Comparison of ENCODE assay signal across 35 cellular contexts in genomic region chr3:109387241-109387640, GRCh38. TPM values are rescaled to one million over a fixed set of nuclear protein-coding genes. Genes with fewer than 3 reads are reported as not detected.
"Had no signal": no experiment of that assay in that cellular context is flagged by ENCODE, and none has a peak within 500 bp of the region (broad histone marks: within the 10 kb centered on the region; RNA-seq: fewer than 3 reads in every experiment).

No MANE protein-coding gene starts in this region.

- H3K9me3 ChIP-seq: adrenal gland, body of pancreas, MG63 had no signal

- H3K36me3 Mint-ChIP-seq: activated naive CD4-positive, alpha-beta T cell treated with anti-CD3 and anti-CD28 coated beads, Interleukin-2, amount 50 U/mL, for 72 hours had no signal

- H3K27ac Mint-ChIP-seq: activated CD4-positive, alpha-beta T cell treated with anti-CD3 and anti-CD28 coated beads for 36 hours; activated CD4-positive, alpha-beta T cell treated with anti-CD3 and anti-CD28 coated beads, Interleukin-2, amount 10 ng/mL, durations not matched to agents 7 days and 5 days; activated CD8-positive, alpha-beta T cell treated with anti-CD3 and anti-CD28 coated beads, Interleukin-2, amount 10 ng/mL, durations not matched to agents 7 days and 5 days; activated naive CD4-positive, alpha-beta T cell treated with anti-CD3 and anti-CD28 coated beads for 36 hours; activated naive CD4-positive, alpha-beta T cell treated with anti-CD3 and anti-CD28 coated beads, Interleukin-2, amount 50 U/mL, for 72 hours; activated T-cell treated with anti-CD3 and anti-CD28 coated beads, Interleukin-2, amount 50 U/mL, for 24 hours; T-helper 1 cell treated with Interleukin-12 subunit alpha and Interleukin-12 subunit beta and Interleukin-4 antibody, amounts not matched to agents 30 μg/mL and 1 μg/mL, for 36 hours; T-helper 2 cell treated with Interferon-gamma antibody and Interleukin-4, amounts not matched to agents 5 μg/mL and 100 μg/mL, for 36 hours had no signal

- H3K4me2 ChIP-seq: PC-9 had no signal

- H3K9me3 Mint-ChIP-seq: activated CD4-positive, alpha-beta T cell treated with anti-CD3 and anti-CD28 coated beads, Interleukin-2, amount 10 ng/mL, durations not matched to agents 7 days and 5 days; activated naive CD4-positive, alpha-beta T cell treated with anti-CD3 and anti-CD28 coated beads for 36 hours; activated naive CD4-positive, alpha-beta T cell treated with anti-CD3 and anti-CD28 coated beads, Interleukin-2, amount 50 U/mL, for 72 hours; activated T-cell treated with anti-CD3 and anti-CD28 coated beads, Interleukin-2, amount 50 U/mL, for 24 hours; T-helper 1 cell treated with Interleukin-12 subunit alpha and Interleukin-12 subunit beta and Interleukin-4 antibody, amounts not matched to agents 30 μg/mL and 1 μg/mL, for 36 hours; T-helper 2 cell treated with Interferon-gamma antibody and Interleukin-4, amounts not matched to agents 5 μg/mL and 100 μg/mL, for 36 hours had no signal

- H3K4me3 Mint-ChIP-seq: activated CD4-positive, alpha-beta T cell treated with anti-CD3 and anti-CD28 coated beads for 36 hours; activated CD4-positive, alpha-beta T cell treated with anti-CD3 and anti-CD28 coated beads, Interleukin-2, amount 10 ng/mL, durations not matched to agents 7 days and 5 days; activated CD8-positive, alpha-beta T cell treated with anti-CD3 and anti-CD28 coated beads, Interleukin-2, amount 10 ng/mL, durations not matched to agents 7 days and 5 days; activated naive CD4-positive, alpha-beta T cell treated with anti-CD3 and anti-CD28 coated beads for 36 hours; activated T-cell treated with anti-CD3 and anti-CD28 coated beads, Interleukin-2, amount 50 U/mL, for 24 hours; T-helper 1 cell treated with Interleukin-12 subunit alpha and Interleukin-12 subunit beta and Interleukin-4 antibody, amounts not matched to agents 30 μg/mL and 1 μg/mL, for 36 hours; T-helper 2 cell treated with Interferon-gamma antibody and Interleukin-4, amounts not matched to agents 5 μg/mL and 100 μg/mL, for 36 hours had no signal

- H3K4me1 ChIP-seq: adrenal gland, body of pancreas had no signal

- H3K4me3 ChIP-seq: adrenal gland, body of pancreas, K562, MG63, PC-9 had no signal

- H2AFZ ChIP-seq: PC-9 had no signal

- H3K36me3 ChIP-seq: adrenal gland, MG63 had no signal

- H3K27ac ChIP-seq: adrenal gland, body of pancreas, PC-9 had no signal

- H3K27me3 Mint-ChIP-seq: activated CD4-positive, alpha-beta T cell treated with anti-CD3 and anti-CD28 coated beads for 36 hours; activated CD4-positive, alpha-beta T cell treated with anti-CD3 and anti-CD28 coated beads, Interleukin-2, amount 10 ng/mL, durations not matched to agents 7 days and 5 days had no signal

- FAIRE-seq: astrocyte, bronchial epithelial cell, K562, RCC 7860, TTC549 had no signal

- DNase-seq: activated CD4-positive, alpha-beta T cell treated with anti-CD3 and anti-CD28 coated beads for 36 hours; activated CD4-positive, alpha-beta T cell treated with anti-CD3 and anti-CD28 coated beads, Interleukin-2, amount 10 ng/mL, durations not matched to agents 7 days and 5 days; activated CD4-positive, alpha-beta T cell treated with anti-CD3 and anti-CD28 coated beads, Interleukin-2, amount 50 U/mL, for 48 hours; activated CD8-positive, alpha-beta T cell treated with anti-CD3 and anti-CD28 coated beads, Interleukin-2, amount 10 ng/mL, durations not matched to agents 7 days and 5 days; activated gamma-delta T cell treated with Interleukin-2 at 50 U/mL for 16 hours; activated naive CD4-positive, alpha-beta T cell treated with anti-CD3 and anti-CD28 coated beads for 36 hours; activated T-cell treated with anti-CD3 and anti-CD28 coated beads, Interleukin-2, amount 50 U/mL, for 24 hours; adrenal gland; body of pancreas; caudate nucleus; cerebellar nuclear complex; Karpas-422; MG63; MV-4-11; NCI-H1092 treated with DMSO at 0.1 percent for 48 hours; NCI-H146; NCI-H187; NCI-H2029 treated with DMSO at 0.1 percent for 48 hours; NCI-H2107; NCI-H2171; NCI-H2227 treated with DMSO at 0.1 percent for 48 hours; NCI-H446; NCI-H510A treated with DMSO at 0.1 percent for 48 hours; NCI-H526 treated with DMSO at 0.1 percent for 48 hours; PC-9; Right ventricle myocardium superior had no signal

- H3K27me3 ChIP-seq: adrenal gland, body of pancreas, MG63 had no signal

- H3K4me1 Mint-ChIP-seq: activated CD4-positive, alpha-beta T cell treated with anti-CD3 and anti-CD28 coated beads for 36 hours; activated CD4-positive, alpha-beta T cell treated with anti-CD3 and anti-CD28 coated beads, Interleukin-2, amount 10 ng/mL, durations not matched to agents 7 days and 5 days had no signal

RNA-seq across cellular contexts. Expression of gene DPPA4, which starts 49.9 kb away (rescaled TPM):
- total RNA-seq: activated CD4-positive, alpha-beta T cell treated with anti-CD3 and anti-CD28 coated beads, Interleukin-2, amount 10 ng/mL, durations not matched to agents 7 days and 5 days; activated CD8-positive, alpha-beta T cell treated with anti-CD3 and anti-CD28 coated beads, Interleukin-2, amount 10 ng/mL, durations not matched to agents 7 days and 5 days; body of pancreas; bronchial epithelial cell; OCI-LY7; PC-9; Right ventricle myocardium superior had no signal
